ENCODE assay signal across 1 cellular context in genomic region chr22:38191115-38191514, GRCh38.
TF ChIP-seq lines count a peak whose summit lies in the region.

No MANE protein-coding gene starts in this region.

TF ChIP-seq in HepG2, 621 proteins besides CTCF, POLR2A, EP300 and RAD21:
- TF ChIP-seq FOXC1 (CRISPR knock-in tag; IDR thresholded peaks at IDR 0.05; ENCODE audit: borderline replicate concordance) (no peak), TOE1 (CRISPR knock-in tag; IDR thresholded peaks at IDR 0.05) (no peak), NRL (CRISPR knock-in tag; IDR thresholded peaks at IDR 0.05; ENCODE audit: borderline replicate concordance) (no peak), PREB (CRISPR knock-in tag; IDR thresholded peaks at IDR 0.05) (no peak), ZBTB38 (CRISPR knock-in tag; IDR thresholded peaks at IDR 0.05) (peak; percentile 71; the same call in 1 of the 2 replicates), GABPA (IDR thresholded peaks at IDR 0.05; ENCODE audit: low read depth, low read length) (no peak), GABPA (CRISPR knock-in tag; IDR thresholded peaks at IDR 0.05; ENCODE audit: low read depth) (no peak), ETV6 (CRISPR knock-in tag; conservative IDR thresholded peaks at IDR 0.05) (no peak)
TF ChIP-seq in HepG2: peak in this region for 1.
